ENCODE assay signal across 17 cellular contexts in genomic region chr7:81308643-81309354, GRCh38.
A peak's percentile ranks its signal among the peaks of the same experiment; 100 is the strongest.
DNase-seq lines count a peak whose midpoint lies in the region; ATAC-seq, FAIRE-seq and TF ChIP-seq lines count a peak whose summit lies in the region.
"Had no signal": no experiment of that assay in that cellular context is flagged by ENCODE, and none has a peak within 500 bp of the region (broad histone marks: within the 10 kb centered on the region; RNA-seq: fewer than 3 reads in every experiment).

No MANE protein-coding gene starts in this region.

- H3K4me3 Mint-ChIP-seq in glutamatergic neuron (ENCODE audit: unreplicated experiment) = peak overlapping the region; percentile 63
- H3K4me3 Mint-ChIP-seq in naive thymus-derived CD4-positive, alpha-beta T cell = no peak overlapping the region
- H3K4me3 Mint-ChIP-seq in endothelial cell (ENCODE audit: unreplicated experiment) = no peak overlapping the region

- TF ChIP-seq CTCF in glutamatergic neuron (IDR thresholded peaks at IDR 0.05; ENCODE audit: partially characterized antibody, unreplicated experiment) (no peak), pancreas (IDR thresholded peaks at IDR 0.05) (no peak), endothelial cell (IDR thresholded peaks at IDR 0.05; ENCODE audit: unreplicated experiment) (no peak)

- H3K4me1 Mint-ChIP-seq in glutamatergic neuron (ENCODE audit: low read depth, unreplicated experiment) (peaks cover 7% of the 10 kb centered on the region), endothelial cell (ENCODE audit: unreplicated experiment) (peaks cover 6% of the 10 kb centered on the region)
- no peaks in the 10 kb centered on the region for H3K4me1 Mint-ChIP-seq in naive thymus-derived CD4-positive, alpha-beta T cell

- FAIRE-seq in pancreas (lab: Jason Lieb, UNC) = no peak
- FAIRE-seq: GM12891 had no signal

- CTCF ChIA-PET in naive thymus-derived CD4-positive, alpha-beta T cell (lab: Charles Lee) = no interaction called here

- no peaks in the 10 kb centered on the region for H3K36me3 ChIP-seq in ACC112 (ENCODE audit: insufficient read depth, low read length)
- no peaks in the 10 kb centered on the region for H3K36me3 ChIP-seq in GM23248 (ENCODE audit: low read depth)
- no peaks in the 10 kb centered on the region for H3K36me3 ChIP-seq in pancreas
- H3K36me3 ChIP-seq in naive thymus-derived CD4-positive, alpha-beta T cell (ENCODE audit: control insufficient read depth in 2 of 3, insufficient read depth in 3 of 3, low read length in 3 of 3) = no peaks in the 10 kb centered on the region

- peak overlapping the region; percentile 15; the same call in 1 of the 2 replicates for H3K9ac ChIP-seq in GM23248

- peak; percentile 56 for DNase-seq in GM23248
- peak; percentile 76 for DNase-seq in SK-N-DZ (ENCODE audit: low spot score)
- no peak for DNase-seq in glutamatergic neuron
- DNase-seq in pancreas = no peak
- DNase-seq in naive thymus-derived CD4-positive, alpha-beta T cell = no peak
- DNase-seq in endothelial cell (ENCODE audit: low spot score) = no peak
- DNase-seq: activated effector memory CD4-positive, alpha-beta T cell treated with anti-CD3 and anti-CD28 coated beads, Interleukin-2, amount 50 U/mL, for 16 hours; AML-193; body of pancreas; DND-41; effector CD4-positive, alpha-beta T cell; NCI-H1105 treated with DMSO at 0.1 percent for 48 hours; NK-92 treated with Interleukin-12 subunit alpha and Interleukin-12 subunit beta, amount 100 ng/mL, for 24 hours had no signal

- ATAC-seq in pancreas (no peak), HG02973 (IDR thresholded peaks at IDR 0.05; ENCODE audit: unreplicated experiment) (no peak)
- no peak for ATAC-seq in naive thymus-derived CD4-positive, alpha-beta T cell
- ATAC-seq: body of pancreas had no signal

- in situ Hi-C loops in GM23248 (cut with MboI) = no loop called here

- no peaks in the 10 kb centered on the region for H3K9me3 ChIP-seq in GM23248 (ENCODE audit: low read depth)
- H3K9me3 ChIP-seq in pancreas = no peaks in the 10 kb centered on the region
- no peaks in the 10 kb centered on the region for H3K9me3 ChIP-seq in naive thymus-derived CD4-positive, alpha-beta T cell (ENCODE audit: control insufficient read depth in 2 of 3, low read length in 3 of 3)
- H3K9me3 ChIP-seq: body of pancreas had no signal

- peaks cover 9% of the 10 kb centered on the region for H3K4me1 ChIP-seq in ACC112 (ENCODE audit: control insufficient read depth, insufficient read depth, low read length, unreplicated experiment)
- H3K4me1 ChIP-seq in GM23248 (ENCODE audit: insufficient read depth) = peaks cover 11% of the 10 kb centered on the region
- no peaks in the 10 kb centered on the region for H3K4me1 ChIP-seq in pancreas
- H3K4me1 ChIP-seq in naive thymus-derived CD4-positive, alpha-beta T cell (ENCODE audit: control insufficient read depth in 2 of 2, insufficient read depth in 2 of 2, low read length in 2 of 2) = no peaks in the 10 kb centered on the region
- H3K4me1 ChIP-seq: body of pancreas had no signal

- H3K27me3 Mint-ChIP-seq in glutamatergic neuron (ENCODE audit: unreplicated experiment) (peaks cover 2% of the 10 kb centered on the region), endothelial cell (ENCODE audit: unreplicated experiment) (no peaks in the 10 kb centered on the region)
- H3K27me3 Mint-ChIP-seq in naive thymus-derived CD4-positive, alpha-beta T cell = no peaks in the 10 kb centered on the region
- H3K27me3 Mint-ChIP-seq: progenitor cell of endocrine pancreas had no signal

- no peaks in the 10 kb centered on the region for H3K36me3 Mint-ChIP-seq in glutamatergic neuron (ENCODE audit: unreplicated experiment)
- no peaks in the 10 kb centered on the region for H3K36me3 Mint-ChIP-seq in naive thymus-derived CD4-positive, alpha-beta T cell
- no peaks in the 10 kb centered on the region for H3K36me3 Mint-ChIP-seq in endothelial cell (ENCODE audit: low read depth, unreplicated experiment)

- no peaks in the 10 kb centered on the region for H3K9me2 ChIP-seq in GM23248 (ENCODE audit: insufficient read depth)

- peak overlapping the region; percentile 25 for H3K27ac Mint-ChIP-seq in glutamatergic neuron (ENCODE audit: unreplicated experiment)
- H3K27ac Mint-ChIP-seq in naive thymus-derived CD4-positive, alpha-beta T cell = no peak overlapping the region
- H3K27ac Mint-ChIP-seq in endothelial cell (ENCODE audit: unreplicated experiment) = no peak overlapping the region
- H3K27ac Mint-ChIP-seq: progenitor cell of endocrine pancreas had no signal

- peak overlapping the region; percentile 1 for H3K4me2 ChIP-seq in GM23248 (ENCODE audit: unreplicated experiment)

- POLR2A ChIA-PET in naive thymus-derived CD4-positive, alpha-beta T cell (lab: Charles Lee) = no interaction called here

- intact Hi-C loops in pancreas (cut with DNase I) = no loop called here
- intact Hi-C loops in naive thymus-derived CD4-positive, alpha-beta T cell (cut with micrococcal nuclease) = no loop called here

- no peak overlapping the region for H3K27ac ChIP-seq in ACC112 (ENCODE audit: low read depth, low read length)
- no peak overlapping the region for H3K27ac ChIP-seq in GM23248
- H3K27ac ChIP-seq in pancreas = no peak overlapping the region
- no peak overlapping the region for H3K27ac ChIP-seq in naive thymus-derived CD4-positive, alpha-beta T cell (ENCODE audit: low read depth, low read length)
- H3K27ac ChIP-seq: body of pancreas had no signal

- H2AFZ ChIP-seq in ACC112 (ENCODE audit: low read length, unreplicated experiment) = peak overlapping the region; percentile 27
- peak overlapping the region; percentile 57 for H2AFZ ChIP-seq in GM23248

- H3K4me3 ChIP-seq in ACC112 (ENCODE audit: low read depth, low read length) (no peak overlapping the region), GM23248 (no peak overlapping the region), pancreas (no peak overlapping the region)
- H3K4me3 ChIP-seq in naive thymus-derived CD4-positive, alpha-beta T cell (ENCODE audit: low read length) = no peak overlapping the region
- H3K4me3 ChIP-seq: body of pancreas had no signal

- H3K79me2 ChIP-seq in ACC112 (ENCODE audit: control insufficient read depth, insufficient read depth, low read length, unreplicated experiment) (no peaks in the 10 kb centered on the region), GM23248 (ENCODE audit: insufficient read depth) (no peaks in the 10 kb centered on the region)

- no peaks in the 10 kb centered on the region for H3K27me3 ChIP-seq in ACC112 (ENCODE audit: insufficient read depth, low read length)
- 0 out of 2 replicates have a peak, but pooled peaks cover 5% of the 10 kb centered on the region for H3K27me3 ChIP-seq in GM23248 (replicated peaks; ENCODE audit: insufficient read depth)
- H3K27me3 ChIP-seq in pancreas = no peaks in the 10 kb centered on the region
- H3K27me3 ChIP-seq in naive thymus-derived CD4-positive, alpha-beta T cell (ENCODE audit: control insufficient read depth in 2 of 2, insufficient read depth in 2 of 2, low read length in 2 of 2) = no peaks in the 10 kb centered on the region
- H3K27me3 ChIP-seq: body of pancreas had no signal

- H3F3A ChIP-seq in GM23248 (ENCODE audit: insufficient read depth) = peaks cover 13% of the 10 kb centered on the region

- no peaks in the 10 kb centered on the region for H4K20me1 ChIP-seq in GM23248 (ENCODE audit: insufficient read depth)

- WGBS in GM23248 (ENCODE audit: low coverage in 1 of 2, low lambda C conversion rate in 2 of 2, missing lambda C conversion rate in 2 of 2), 2 experiments = 34 to 44% methylated on average over 3 of the region's 3 CpGs
- whole genome bisulfite sequencing in pancreas, 2 donors = 46 to 52% methylated on average over 3 of the region's 3 CpGs

- H3K9me3 Mint-ChIP-seq in glutamatergic neuron (ENCODE audit: unreplicated experiment) = peaks cover 2% of the 10 kb centered on the region
- H3K9me3 Mint-ChIP-seq in naive thymus-derived CD4-positive, alpha-beta T cell = peaks cover 0 to 5% (median 0%) of the 10 kb centered on the region in 11 donors
- no peaks in the 10 kb centered on the region for H3K9me3 Mint-ChIP-seq in endothelial cell (ENCODE audit: unreplicated experiment)

Comparison
In these comparisons a context has a peak if more than half of its experiments do, and no peak if none do; other contexts are left out.
1. DNase-seq: peak in GM23248 (single experiment) and SK-N-DZ (single experiment); none in glutamatergic neuron (single experiment), pancreas (0 of 6), naive thymus-derived CD4-positive, alpha-beta T cell (0 of 9) and endothelial cell (single experiment).